16 cellular contexts compared by ENCODE assay signal in the genomic region with DNA sequence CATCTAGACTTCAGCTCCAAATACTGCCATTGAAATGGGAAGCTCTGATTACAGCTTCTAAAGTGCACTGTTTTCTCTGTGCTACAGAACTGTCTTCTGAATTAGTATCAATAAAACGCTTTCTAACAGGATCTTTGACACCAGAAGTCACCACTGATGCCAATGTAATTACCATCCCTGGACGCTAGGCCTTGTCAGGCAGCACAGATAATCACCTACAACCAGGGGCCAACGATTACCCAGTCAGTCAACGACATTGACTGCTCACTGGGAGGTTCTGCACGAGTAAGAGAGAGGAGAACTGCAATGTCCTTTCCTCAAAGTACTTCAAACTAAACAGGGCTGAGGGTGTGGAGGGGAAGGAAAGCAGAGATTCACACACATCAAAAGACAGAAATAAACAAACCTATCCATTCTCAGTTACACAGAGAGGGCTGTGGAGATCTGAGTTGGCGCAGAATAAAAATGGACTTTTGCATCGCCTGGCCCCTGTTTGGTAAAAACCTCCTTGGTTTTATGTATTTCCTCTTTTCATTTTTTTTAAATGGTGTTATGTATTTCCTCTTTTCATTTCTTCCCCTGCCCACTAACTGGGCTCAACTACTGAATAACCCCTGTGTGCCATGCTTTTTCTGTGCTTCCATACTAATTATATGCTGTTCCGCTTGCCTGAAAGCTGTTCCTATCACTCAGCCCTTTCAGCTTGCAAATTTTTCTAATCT.
DNase-seq lines count a peak whose midpoint lies in the region; ATAC-seq and TF ChIP-seq lines count a peak whose summit lies in the region.
"Had no signal": no experiment of that assay in that cellular context is flagged by ENCODE, and none has a peak within 500 bp of the region (broad histone marks: within the 10 kb centered on the region; RNA-seq: fewer than 3 reads in every experiment).

No MANE protein-coding gene starts in this region.

- H3K4me3 ChIP-seq in GM12864 (ENCODE audit: low read depth, low read length): no peak overlapping the region
- H3K4me3 ChIP-seq in smooth muscle cell: no peak overlapping the region
- H3K4me3 ChIP-seq: colonic mucosa, SJSA1, upper lobe of left lung had no signal

- H3K27me3 ChIP-seq in smooth muscle cell (ENCODE audit: low read depth): peaks cover 3% of the 10 kb centered on the region
- H3K27me3 ChIP-seq: colonic mucosa, SJSA1, upper lobe of left lung had no signal

- 73% methylated on average over 8 of the region's 8 CpGs for WGBS in smooth muscle cell (ENCODE audit: low lambda C conversion rate)

- no peaks in the 10 kb centered on the region for H3K4me1 ChIP-seq in smooth muscle cell (ENCODE audit: low read depth)
- H3K4me1 ChIP-seq: colonic mucosa, SJSA1, upper lobe of left lung had no signal

- H3F3A ChIP-seq in smooth muscle cell (ENCODE audit: low read depth): no peaks in the 10 kb centered on the region

- H3K4me2 ChIP-seq in smooth muscle cell: no peak overlapping the region

- H3K79me2 ChIP-seq in smooth muscle cell (ENCODE audit: low read depth): no peaks in the 10 kb centered on the region

- no peak overlapping the region for H2AFZ ChIP-seq in smooth muscle cell (ENCODE audit: low read depth)

- no peak overlapping the region for H3K27ac ChIP-seq in smooth muscle cell (ENCODE audit: low read depth)
- H3K27ac ChIP-seq: colonic mucosa, SJSA1 had no signal

- DNase-seq in GM12864 (ENCODE audit: low read depth): no peak
- DNase-seq in NOMO-1 (lab: John Stamatoyannopoulos, UW; ENCODE audit: unreplicated experiment in 2 of 2): peak; percentile 74 to 85
- DNase-seq in iPS-NIHi7 (ENCODE audit: extremely low spot score): peak; percentile 25
- no peak for DNase-seq in GDM1 (lab: John Stamatoyannopoulos, UW)
- no peak for DNase-seq in smooth muscle cell (lab: John Stamatoyannopoulos, UW; ENCODE audit: unreplicated experiment)
- DNase-seq: activated CD4-positive, alpha-beta T cell treated with anti-CD3 and anti-CD28 coated beads, Interleukin-2, amount 50 U/mL, for 48 hours; activated T-cell treated with anti-CD3 and anti-CD28 coated beads, Interleukin-2, amount 50 U/mL, for 72 hours; aorta; colonic mucosa; NCI-H2081 treated with DMSO at 0.1 percent for 48 hours; upper lobe of left lung had no signal

- ATAC-seq in GM21786 (IDR thresholded peaks at IDR 0.05; ENCODE audit: unreplicated experiment) (peak; percentile 54), HG02623 (IDR thresholded peaks at IDR 0.05; ENCODE audit: unreplicated experiment) (no peak), SK-N-SH treated with all-trans-retinoic acid at 6 μM for 48 hours (no peak)
- ATAC-seq: activated T-cell treated with anti-CD3 and anti-CD28 coated beads, Interleukin-2, amount 50 U/mL, for 72 hours; stimulated activated effector memory CD8-positive, alpha-beta T cell treated with anti-CD3 and anti-CD28 coated beads, Interleukin-12 subunit alpha, Interleukin-12 subunit beta, amount 100 ng/mL, for 72 hours had no signal

- no peaks in the 10 kb centered on the region for H3K9me3 ChIP-seq in smooth muscle cell (replicated peaks; ENCODE audit: low read depth)
- H3K9me3 ChIP-seq: colonic mucosa, SJSA1, upper lobe of left lung had no signal

- H3K36me3 ChIP-seq in smooth muscle cell (ENCODE audit: low read depth): no peaks in the 10 kb centered on the region
- H3K36me3 ChIP-seq: colonic mucosa, SJSA1, upper lobe of left lung had no signal

- H4K20me1 ChIP-seq in smooth muscle cell (ENCODE audit: low read depth): no peaks in the 10 kb centered on the region

- H3K9ac ChIP-seq in smooth muscle cell (ENCODE audit: low read depth): no peak overlapping the region

- TF ChIP-seq CTCF in GM12864 (IDR thresholded peaks at IDR 0.05; ENCODE audit: low read depth, low read length, missing control alignments) (peak; percentile 22), smooth muscle cell (IDR thresholded peaks at IDR 0.05; ENCODE audit: borderline replicate concordance, insufficient read depth, poor library complexity, severe bottlenecking) (no peak)

TF ChIP-seq in SK-N-SH treated with all-trans-retinoic acid at 6 μM for 48 hours, 23 proteins besides CTCF, POLR2A, EP300 and RAD21:
- TF ChIP-seq ZFP30 (CRISPR knock-in tag; IDR thresholded peaks at IDR 0.05): no peak
- no peak for TF ChIP-seq CREB5 (CRISPR knock-in tag; IDR thresholded peaks at IDR 0.05; ENCODE audit: low read depth)
- no peak for TF ChIP-seq TSHZ2 (CRISPR knock-in tag; IDR thresholded peaks at IDR 0.05)
- no peak for TF ChIP-seq PPARA (CRISPR knock-in tag; IDR thresholded peaks at IDR 0.05; ENCODE audit: borderline replicate concordance)
- no peak for TF ChIP-seq ZC3H10 (CRISPR knock-in tag; IDR thresholded peaks at IDR 0.05)
- TF ChIP-seq ISL1 (CRISPR knock-in tag; IDR thresholded peaks at IDR 0.05): no peak

Comparison
In these comparisons a context has a peak if more than half of its experiments do, and no peak if none do; other contexts are left out.
1. DNase-seq: peak in NOMO-1 (2 of 2) and iPS-NIHi7 (single experiment); none in GM12864 (single experiment), GDM1 (single experiment) and smooth muscle cell (single experiment).